ENCODE assay signal across 21 cellular contexts in the genomic region with DNA sequence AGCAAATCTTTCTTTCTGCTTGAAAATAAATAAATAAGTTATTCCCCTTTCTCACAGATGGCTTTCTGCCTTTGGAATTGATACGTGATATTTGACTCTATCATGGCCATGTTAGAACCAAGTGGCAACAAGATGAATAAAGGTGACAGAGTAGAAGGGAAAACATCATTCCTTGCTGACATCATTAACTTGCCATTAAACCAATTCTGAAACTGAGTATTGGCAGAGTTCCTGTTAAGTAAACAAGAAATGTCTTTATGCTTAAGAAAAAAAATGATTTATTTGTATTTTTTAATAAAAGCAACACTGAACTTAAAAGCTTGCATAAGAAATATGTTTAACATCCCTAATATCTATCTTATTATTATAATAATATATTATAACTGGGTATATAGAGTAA.
A peak's percentile ranks its signal among the peaks of the same experiment; 100 is the strongest.
DNase-seq lines count a peak whose midpoint lies in the region; FAIRE-seq and TF ChIP-seq lines count a peak whose summit lies in the region.
"Had no signal": no experiment of that assay in that cellular context is flagged by ENCODE, and none has a peak within 500 bp of the region (broad histone marks: within the 10 kb centered on the region; RNA-seq: fewer than 3 reads in every experiment).

No MANE protein-coding gene starts in this region.

- no peaks in the 10 kb centered on the region for H3K9me3 Mint-ChIP-seq in MCF 10A (ENCODE audit: unreplicated experiment)

- H2AFZ ChIP-seq in mammary epithelial cell (ENCODE audit: low read depth, low read length) (no peak overlapping the region), endothelial cell of umbilical vein (ENCODE audit: low read depth, low read length) (no peak overlapping the region)
- H2AFZ ChIP-seq: GM23248, PC-9 had no signal

- CTCF ChIA-PET in MCF 10A (lab: Yijun Ruan, JAX): no interaction called here
- CTCF ChIA-PET in mammary epithelial cell (lab: Charles Lee; ENCODE audit: low non-redundant PET): interaction anchor here (0.9 kb wide), 1 partner anchor 745 kb away, joined by 4 read pairs; no protein-coding TSS in a partner anchor
- CTCF ChIA-PET in endothelial cell of umbilical vein (lab: Charles Lee): no interaction called here

- WGBS in mammary epithelial cell (ENCODE audit: low coverage, missing lambda C conversion rate): 73% methylated on average over 1 of the region's 1 CpG

- DNase-seq in MCF 10A (ENCODE audit: unreplicated experiment) (no peak), mammary epithelial cell (no peak), NCI-H748 (lab: John Stamatoyannopoulos, UW; ENCODE audit: unreplicated experiment) (peak; percentile 85), endothelial cell of umbilical vein (ENCODE audit: low read depth, low spot score) (peak; percentile 15), skeletal muscle cell (ENCODE audit: low read depth) (peak; percentile 13), cortex of kidney (lab: John Stamatoyannopoulos, UW) (no peak), NCI-H345 (lab: John Stamatoyannopoulos, UW) (no peak), amygdala (lab: John Stamatoyannopoulos, UW) (no peak)
- DNase-seq: Caco-2, GDM1, GM23248, NCI-H1694, NCI-H2107, NCI-H446 treated with DMSO at 0.1 percent for 48 hours, NCI-H774, PC-9, SJCRH30 had no signal

- in situ Hi-C loops in mammary epithelial cell (cut with MboI; ENCODE audit: low sequenced_read_pairs in 2 of 2): no loop called here

- H3K36me3 Mint-ChIP-seq in MCF 10A (ENCODE audit: insufficient read depth, unreplicated experiment): no peaks in the 10 kb centered on the region
- H3K36me3 Mint-ChIP-seq: CD14-positive monocyte had no signal

- peak overlapping the region; percentile 30 for H3K27ac Mint-ChIP-seq in MCF 10A (ENCODE audit: low read depth, unreplicated experiment)
- H3K27ac Mint-ChIP-seq: CD14-positive monocyte had no signal

- no peaks in the 10 kb centered on the region for H3K27me3 ChIP-seq in mammary epithelial cell (ENCODE audit: insufficient read depth, low read length)
- H3K27me3 ChIP-seq in endothelial cell of umbilical vein (ENCODE audit: control insufficient read depth in 2 of 2, insufficient read depth in 2 of 2, low read length in 2 of 2): no peaks in the 10 kb centered on the region
- H3K27me3 ChIP-seq: SJCRH30 had no signal

- no peak overlapping the region for H3K4me2 ChIP-seq in mammary epithelial cell (ENCODE audit: insufficient read depth, low read depth, low read length)
- no peak overlapping the region for H3K4me2 ChIP-seq in endothelial cell of umbilical vein (ENCODE audit: insufficient read depth, low read length)
- H3K4me2 ChIP-seq: KMS-11, PC-9 had no signal

- H3K27ac ChIP-seq in mammary epithelial cell (ENCODE audit: insufficient read depth, low read depth, low read length) (no peak overlapping the region), endothelial cell of umbilical vein (ENCODE audit: insufficient read depth, low read depth, low read length) (no peak overlapping the region)
- H3K27ac ChIP-seq: GM23248, KMS-11, PC-9, SJCRH30 had no signal

- TF ChIP-seq CTCF in MCF 10A (IDR thresholded peaks at IDR 0.05; ENCODE audit: unreplicated experiment) (no peak), mammary epithelial cell (conservative IDR thresholded peaks at IDR 0.05 in 1 of 2, IDR thresholded peaks at IDR 0.05 in 1 of 2; ENCODE audit: extremely low read depth in 1 of 2, insufficient read depth in 1 of 2, low read depth in 1 of 2, low read length in 2 of 2) (no peak), endothelial cell of umbilical vein (IDR thresholded peaks at IDR 0.05; ENCODE audit: extremely low read depth in 1 of 2, insufficient read depth in 1 of 2, low read depth in 1 of 2, low read length in 2 of 2) (no peak)

- POLR2A ChIA-PET in MCF 10A (lab: Yijun Ruan, JAX) (no interaction called here), endothelial cell of umbilical vein (lab: Charles Lee) (no interaction called here)

- no peaks in the 10 kb centered on the region for H3K27me3 Mint-ChIP-seq in MCF 10A (ENCODE audit: insufficient read depth, unreplicated experiment)

- H4K20me1 ChIP-seq in mammary epithelial cell (ENCODE audit: insufficient read depth, low read length) (no peaks in the 10 kb centered on the region), endothelial cell of umbilical vein (replicated peaks; ENCODE audit: control insufficient read depth, extremely low read depth, insufficient read depth, low read length) (no peaks in the 10 kb centered on the region)

- no peaks in the 10 kb centered on the region for H3K9me3 ChIP-seq in mammary epithelial cell (replicated peaks; ENCODE audit: insufficient read depth, low read length)
- H3K9me3 ChIP-seq in endothelial cell of umbilical vein (replicated peaks; ENCODE audit: control insufficient read depth, insufficient read depth, low read length): no peaks in the 10 kb centered on the region
- H3K9me3 ChIP-seq: Caco-2, HAP-1 had no signal

- H3K4me3 Mint-ChIP-seq in MCF 10A (ENCODE audit: unreplicated experiment): no peak overlapping the region
- H3K4me3 Mint-ChIP-seq: CD14-positive monocyte had no signal

- intact Hi-C loops in MCF 10A (cut with micrococcal nuclease) (no loop called here), mammary epithelial cell (cut with micrococcal nuclease) (no loop called here), endothelial cell of umbilical vein (cut with micrococcal nuclease) (no loop called here)

- H3K4me3 ChIP-seq in mammary epithelial cell (replicated peaks in 1 of 3; ENCODE audit: insufficient read depth in 1 of 3, low read depth in 2 of 3, low read length in 3 of 3): no peak overlapping the region
- H3K4me3 ChIP-seq in endothelial cell of umbilical vein (replicated peaks in 1 of 3; ENCODE audit: insufficient read depth in 1 of 3, low read depth in 1 of 3, low read length in 3 of 3): no peak overlapping the region
- H3K4me3 ChIP-seq in skeletal muscle cell (ENCODE audit: low read depth, low read length): no peak overlapping the region
- H3K4me3 ChIP-seq: GM23248, HAP-1, PC-9, SJCRH30 had no signal

- BruUV-seq in MCF 10A (replicated peaks; lab: Mats Ljungman, UMichigan) (no TSS peak), mammary epithelial cell (replicated peaks; lab: Mats Ljungman, UMichigan) (no TSS peak), endothelial cell of umbilical vein (replicated peaks; lab: Mats Ljungman, UMichigan) (no TSS peak)

- H3K4me1 ChIP-seq in mammary epithelial cell (ENCODE audit: insufficient read depth, low read length) (peaks cover 12% of the 10 kb centered on the region), endothelial cell of umbilical vein (ENCODE audit: control insufficient read depth, extremely low read depth, insufficient read depth, low read length) (no peaks in the 10 kb centered on the region)
- H3K4me1 ChIP-seq: Caco-2 had no signal

- peak; percentile 26 for FAIRE-seq in endothelial cell of umbilical vein (lab: Jason Lieb, UNC)
- FAIRE-seq: GM19239 had no signal

- H3K4me1 Mint-ChIP-seq in MCF 10A (ENCODE audit: insufficient read depth, unreplicated experiment): peaks cover 41% of the 10 kb centered on the region
- H3K4me1 Mint-ChIP-seq: CD14-positive monocyte had no signal

- H3K9ac ChIP-seq in mammary epithelial cell (ENCODE audit: insufficient read depth, low read length): no peak overlapping the region
- H3K9ac ChIP-seq in endothelial cell of umbilical vein (replicated peaks; ENCODE audit: extremely low read depth, insufficient read depth, low read length): no peak overlapping the region
- H3K9ac ChIP-seq: GM23248, KMS-11 had no signal

- no peaks in the 10 kb centered on the region for H3K9me1 ChIP-seq in endothelial cell of umbilical vein (replicated peaks; ENCODE audit: control insufficient read depth, extremely low read depth, insufficient read depth, low read length)

- dilution Hi-C loops in mammary epithelial cell (cut with HindIII; ENCODE audit: low sequenced_read_pairs) (no loop called here), endothelial cell of umbilical vein (cut with MboI; ENCODE audit: extremely low pct_ligation_motif_present, low sequenced_read_pairs) (no loop called here)

- H3K36me3 ChIP-seq in mammary epithelial cell (ENCODE audit: insufficient read depth, low read length) (no peaks in the 10 kb centered on the region), endothelial cell of umbilical vein (ENCODE audit: control insufficient read depth in 2 of 2, extremely low read depth in 1 of 2, insufficient read depth in 2 of 2, low read length in 2 of 2) (no peaks in the 10 kb centered on the region)
- H3K36me3 ChIP-seq: HAP-1, SJCRH30 had no signal

- no peak for TF ChIP-seq POLR2A in endothelial cell of umbilical vein (IDR thresholded peaks at IDR 0.05; ENCODE audit: low read depth, low read length)

- H3K79me2 ChIP-seq in mammary epithelial cell (ENCODE audit: insufficient read depth, low read length) (no peaks in the 10 kb centered on the region), endothelial cell of umbilical vein (ENCODE audit: control insufficient read depth, insufficient read depth, low read length) (no peaks in the 10 kb centered on the region)

TF ChIP-seq in endothelial cell of umbilical vein, 7 proteins besides CTCF, POLR2A, EP300 and RAD21:
- TF ChIP-seq GATA2 (IDR thresholded peaks at IDR 0.05; ENCODE audit: insufficient read depth, insufficient read length, low read depth, low read length): no peak
- no peak for TF ChIP-seq FOS (IDR thresholded peaks at IDR 0.05; ENCODE audit: borderline replicate concordance, insufficient read depth, low read length)
- TF ChIP-seq, protein P1, sequence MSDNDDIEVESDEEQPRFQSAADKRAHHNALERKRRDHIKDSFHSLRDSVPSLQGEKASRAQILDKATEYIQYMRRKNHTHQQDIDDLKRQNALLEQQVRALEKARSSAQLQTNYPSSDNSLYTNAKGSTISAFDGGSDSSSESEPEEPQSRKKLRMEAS (IDR thresholded peaks at IDR 0.05; ENCODE audit: insufficient read depth, insufficient read length): no peak
- no peak for TF ChIP-seq EZH2 (IDR thresholded peaks at IDR 0.05; ENCODE audit: borderline replicate concordance, low read depth, low read length, severe bottlenecking)
- no peak for TF ChIP-seq POLR2AphosphoS5 (IDR thresholded peaks at IDR 0.05; ENCODE audit: insufficient read depth, low read depth, low read length)
- no peak for TF ChIP-seq MYC (IDR thresholded peaks at IDR 0.05; ENCODE audit: low read depth, low read length)
- TF ChIP-seq JUN (IDR thresholded peaks at IDR 0.05; ENCODE audit: borderline replicate concordance, insufficient read depth, insufficient read length, low read depth): no peak

Comparison
In these comparisons a context has a peak if more than half of its experiments do, and no peak if none do; other contexts are left out.
1. DNase-seq: peak in NCI-H748 (single experiment), endothelial cell of umbilical vein (single experiment) and skeletal muscle cell (single experiment); none in MCF 10A (single experiment), mammary epithelial cell (single experiment), cortex of kidney (single experiment), NCI-H345 (single experiment) and amygdala (0 of 56).